In genomic region chr14:90795744-90796143, GRCh38 we compare ENCODE assay signal across 1 cellular context.
TF ChIP-seq lines count a peak whose summit lies in the region.

No MANE protein-coding gene starts in this region.

TF ChIP-seq in HepG2, 621 proteins besides CTCF, POLR2A, EP300 and RAD21:
- TF ChIP-seq LBX2 (CRISPR knock-in tag; IDR thresholded peaks at IDR 0.05; ENCODE audit: borderline replicate concordance) (no peak), ISL2 (CRISPR knock-in tag; IDR thresholded peaks at IDR 0.05) (no peak), ATF7-NPFF (CRISPR knock-in tag; IDR thresholded peaks at IDR 0.05; ENCODE audit: low read depth) (no peak), DMTF1 (CRISPR knock-in tag; IDR thresholded peaks at IDR 0.05) (no peak), RFX1 (IDR thresholded peaks at IDR 0.05) (no peak), MTERF4 (CRISPR knock-in tag; IDR thresholded peaks at IDR 0.05) (no peak), TARDBP (CRISPR knock-in tag; IDR thresholded peaks at IDR 0.05) (no peak), DRAP1 (CRISPR knock-in tag; IDR thresholded peaks at IDR 0.05) (no peak), ZNF296 (CRISPR knock-in tag; conservative IDR thresholded peaks at IDR 0.05) (no peak), ZNF792 (CRISPR knock-in tag; IDR thresholded peaks at IDR 0.05) (no peak), MAZ (IDR thresholded peaks at IDR 0.05; ENCODE audit: borderline replicate concordance, low read depth, low read length) (no peak), MAZ (CRISPR knock-in tag; IDR thresholded peaks at IDR 0.05; ENCODE audit: low read depth) (no peak), ASH2L (IDR thresholded peaks at IDR 0.05; ENCODE audit: insufficient read length, low read depth, low read length) (no peak), ZNF605 (CRISPR knock-in tag; IDR thresholded peaks at IDR 0.05) (no peak)
